22 cellular contexts compared by ENCODE assay signal in genomic region chr22:37169412-37169811, GRCh38. TPM values are rescaled to one million over a fixed set of nuclear protein-coding genes. Genes with fewer than 3 reads are reported as not detected.
DNase-seq lines count a peak whose midpoint lies in the region; ATAC-seq and TF ChIP-seq lines count a peak whose summit lies in the region.
"Had no signal": no experiment of that assay in that cellular context is flagged by ENCODE, and none has a peak within 500 bp of the region (broad histone marks: within the 10 kb centered on the region; RNA-seq: fewer than 3 reads in every experiment).

No MANE protein-coding gene starts in this region.

- H3K27ac ChIP-seq in hepatocyte = no peak overlapping the region
- H3K27ac ChIP-seq: foreskin keratinocyte, KMS-11, upper lobe of right lung, WERI-Rb-1 had no signal

- DNase-seq in activated CD4-positive, alpha-beta T cell treated with anti-CD3 and anti-CD28 coated beads, Interleukin-2, amount 10 ng/mL, durations not matched to agents 24 days and 14 days = no peak
- no peak for DNase-seq in activated CD4-positive, alpha-beta T cell treated with anti-CD3 and anti-CD28 coated beads, Interleukin-2, amount 50 U/mL, for 4 hours
- no peak for DNase-seq in stimulated activated naive CD8-positive, alpha-beta T cell treated with anti-CD3 and anti-CD28 coated beads, Interleukin-15, Interleukin-2, amounts not matched to agents 100 U/mL and 50 U/mL, for 24 hours
- DNase-seq in islet precursor cell (peak; percentile 23), hepatocyte (ENCODE audit: low spot score) (no peak), GM10248 (ENCODE audit: extremely low spot score) (no peak), OCI-M2 (lab: John Stamatoyannopoulos, UW; ENCODE audit: unreplicated experiment) (no peak)
- DNase-seq: BE2C; Calu3; cerebellar nuclear complex; foreskin keratinocyte; kidney; NCI-H2171 treated with DMSO at 0.1 percent for 48 hours; NCI-H526; stimulated activated CD4-positive, alpha-beta T cell treated with anti-CD3 and anti-CD28 coated beads, Interleukin-12 subunit alpha, Interleukin-12 subunit beta, amount 100 ng/mL, for 4 hours; upper lobe of right lung; WERI-Rb-1 had no signal

- no peaks in the 10 kb centered on the region for H3K9me3 Mint-ChIP-seq in activated CD4-positive, alpha-beta T cell treated with anti-CD3 and anti-CD28 coated beads, Interleukin-2, amount 10 ng/mL, durations not matched to agents 24 days and 14 days
- no peaks in the 10 kb centered on the region for H3K9me3 Mint-ChIP-seq in stimulated activated naive CD8-positive, alpha-beta T cell treated with anti-CD3 and anti-CD28 coated beads, Interleukin-15, Interleukin-2, amounts not matched to agents 100 ng/mL and 50 ng/mL, for 24 hours

- H3K4me2 ChIP-seq in hepatocyte = no peak overlapping the region
- H3K4me2 ChIP-seq: KMS-11 had no signal

- TF ChIP-seq CTCF in hepatocyte (IDR thresholded peaks at IDR 0.05; ENCODE audit: poor library complexity) (no peak), GM10248 (IDR thresholded peaks at IDR 0.05; ENCODE audit: control extremely low read depth, extremely low read depth, low read depth, missing control alignments) (no peak)

- intact Hi-C loops in activated CD4-positive, alpha-beta T cell treated with anti-CD3 and anti-CD28 coated beads, Interleukin-2, amount 10 ng/mL, durations not matched to agents 24 days and 14 days (cut with micrococcal nuclease) = no loop called here

- no peaks in the 10 kb centered on the region for H3K36me3 ChIP-seq in hepatocyte (replicated peaks; ENCODE audit: insufficient read depth, low read depth)
- H3K36me3 ChIP-seq: BE2C, upper lobe of right lung, WERI-Rb-1 had no signal

- H3K27me3 Mint-ChIP-seq in activated CD4-positive, alpha-beta T cell treated with anti-CD3 and anti-CD28 coated beads, Interleukin-2, amount 10 ng/mL, durations not matched to agents 24 days and 14 days = peaks cover 2% of the 10 kb centered on the region
- H3K27me3 Mint-ChIP-seq in stimulated activated naive CD8-positive, alpha-beta T cell treated with anti-CD3 and anti-CD28 coated beads, Interleukin-15, Interleukin-2, amounts not matched to agents 100 ng/mL and 50 ng/mL, for 24 hours = no peaks in the 10 kb centered on the region

- H3K4me1 ChIP-seq in hepatocyte (ENCODE audit: insufficient read depth) = peaks cover 15% of the 10 kb centered on the region
- H3K4me1 ChIP-seq: foreskin keratinocyte had no signal

- WGBS in hepatocyte (ENCODE audit: low lambda C conversion rate, missing lambda C conversion rate) = 93% methylated on average over 8 of the region's 8 CpGs

- H3K4me3 ChIP-seq in hepatocyte = no peak overlapping the region
- H3K4me3 ChIP-seq: upper lobe of right lung had no signal

- POLR2A ChIA-PET in GM10248 (lab: Yijun Ruan, JAX) = no interaction called here

- H2AFZ ChIP-seq in hepatocyte = no peak overlapping the region

- H3K27ac Mint-ChIP-seq in activated CD4-positive, alpha-beta T cell treated with anti-CD3 and anti-CD28 coated beads, Interleukin-2, amount 10 ng/mL, durations not matched to agents 24 days and 14 days = peak overlapping the region; percentile 7
- peak overlapping the region; percentile 67 for H3K27ac Mint-ChIP-seq in stimulated activated naive CD8-positive, alpha-beta T cell treated with anti-CD3 and anti-CD28 coated beads, Interleukin-15, Interleukin-2, amounts not matched to agents 100 ng/mL and 50 ng/mL, for 24 hours

- H3K9me3 ChIP-seq in hepatocyte (ENCODE audit: low read depth) = no peaks in the 10 kb centered on the region
- H3K9me3 ChIP-seq: BE2C, upper lobe of right lung had no signal

- no peak for ATAC-seq in stimulated activated naive CD8-positive, alpha-beta T cell treated with anti-CD3 and anti-CD28 coated beads, Interleukin-15, Interleukin-2, amounts not matched to agents 100 U/mL and 50 U/mL, for 24 hours
- ATAC-seq: foreskin keratinocyte, upper lobe of right lung had no signal

- CTCF ChIA-PET in GM10248 (lab: Yijun Ruan, JAX) = no interaction called here

- no peaks in the 10 kb centered on the region for H3K79me2 ChIP-seq in hepatocyte

- H3K36me3 Mint-ChIP-seq in activated CD4-positive, alpha-beta T cell treated with anti-CD3 and anti-CD28 coated beads, Interleukin-2, amount 10 ng/mL, durations not matched to agents 24 days and 14 days (ENCODE audit: low read depth) = no peaks in the 10 kb centered on the region
- peaks cover under 1% of the 10 kb centered on the region for H3K36me3 Mint-ChIP-seq in stimulated activated naive CD8-positive, alpha-beta T cell treated with anti-CD3 and anti-CD28 coated beads, Interleukin-15, Interleukin-2, amounts not matched to agents 100 ng/mL and 50 ng/mL, for 24 hours (ENCODE audit: low read depth)

- H3K4me1 Mint-ChIP-seq in activated CD4-positive, alpha-beta T cell treated with anti-CD3 and anti-CD28 coated beads, Interleukin-2, amount 10 ng/mL, durations not matched to agents 24 days and 14 days = peaks cover 44% of the 10 kb centered on the region
- peaks cover 59% of the 10 kb centered on the region for H3K4me1 Mint-ChIP-seq in stimulated activated naive CD8-positive, alpha-beta T cell treated with anti-CD3 and anti-CD28 coated beads, Interleukin-15, Interleukin-2, amounts not matched to agents 100 ng/mL and 50 ng/mL, for 24 hours (ENCODE audit: low read depth)

- no peaks in the 10 kb centered on the region for H4K20me1 ChIP-seq in hepatocyte (ENCODE audit: insufficient read depth, poor library complexity, severe bottlenecking)

- no peak overlapping the region for H3K4me3 Mint-ChIP-seq in activated CD4-positive, alpha-beta T cell treated with anti-CD3 and anti-CD28 coated beads, Interleukin-2, amount 10 ng/mL, durations not matched to agents 24 days and 14 days
- H3K4me3 Mint-ChIP-seq in stimulated activated naive CD8-positive, alpha-beta T cell treated with anti-CD3 and anti-CD28 coated beads, Interleukin-15, Interleukin-2, amounts not matched to agents 100 ng/mL and 50 ng/mL, for 24 hours = no peak overlapping the region

- H3K27me3 ChIP-seq in hepatocyte = no peaks in the 10 kb centered on the region
- H3K27me3 ChIP-seq: BE2C, foreskin keratinocyte, upper lobe of right lung had no signal

- H3K9me2 ChIP-seq in hepatocyte (replicated peaks; ENCODE audit: insufficient read depth) = no peaks in the 10 kb centered on the region

RNA-seq across cellular contexts. Expression of gene C1QTNF6, which starts 18.6 kb away (rescaled TPM):
- 6.0 and 6.9 TPM in 2 replicates for total RNA-seq in activated CD4-positive, alpha-beta T cell treated with anti-CD3 and anti-CD28 coated beads, Interleukin-2, amount 10 ng/mL, durations not matched to agents 24 days and 14 days
- total RNA-seq in hepatocyte = 17.9 and 23.6 TPM in 2 replicates
- polyA plus RNA-seq in hepatocyte = 29.7 and 39.1 TPM in 2 replicates

RNA-seq across cellular contexts. Expression of gene IL2RB, which starts 19.7 kb away (rescaled TPM):
- total RNA-seq in activated CD4-positive, alpha-beta T cell treated with anti-CD3 and anti-CD28 coated beads, Interleukin-2, amount 10 ng/mL, durations not matched to agents 24 days and 14 days = 288 and 296 TPM in 2 replicates
- 0.57 and 1.1 TPM in 2 replicates for total RNA-seq in hepatocyte
- polyA plus RNA-seq in hepatocyte = 0.92 and 1.5 TPM in 2 replicates
- total RNA-seq: Calu3 had no signal

RNA-seq across cellular contexts. Expression of gene SSTR3, which starts 42.9 kb away (rescaled TPM):
- total RNA-seq in activated CD4-positive, alpha-beta T cell treated with anti-CD3 and anti-CD28 coated beads, Interleukin-2, amount 10 ng/mL, durations not matched to agents 24 days and 14 days = 3.5 and 4.0 TPM in 2 replicates
- total RNA-seq in hepatocyte = 1.3 and 2.8 TPM in 2 replicates
- polyA plus RNA-seq in hepatocyte = 0.47 and 0.97 TPM in 2 replicates
- total RNA-seq: astrocyte, Calu3, foreskin keratinocyte, HT1080, upper lobe of right lung had no signal
- polyA plus RNA-seq: foreskin keratinocyte had no signal

RNA-seq across cellular contexts. Expression of gene TMPRSS6, which starts 59.9 kb away (rescaled TPM):
- total RNA-seq in activated CD4-positive, alpha-beta T cell treated with anti-CD3 and anti-CD28 coated beads, Interleukin-2, amount 10 ng/mL, durations not matched to agents 24 days and 14 days = 6.8 and 7.1 TPM in 2 replicates
- 43.3 and 49.8 TPM in 2 replicates for total RNA-seq in hepatocyte
- polyA plus RNA-seq in hepatocyte = 21.3 and 34.4 TPM in 2 replicates
- total RNA-seq: astrocyte, Calu3, foreskin keratinocyte, omental fat pad had no signal
- polyA plus RNA-seq: foreskin keratinocyte had no signal

Comparison
In these comparisons a context has a peak if more than half of its experiments do, and no peak if none do; other contexts are left out.
1. RNA of gene IL2RB, which starts 19.7 kb away (total RNA-seq): 288 to 296 TPM in activated CD4-positive, alpha-beta T cell treated with anti-CD3 and anti-CD28 coated beads, Interleukin-2, amount 10 ng/mL, durations not matched to agents 24 days and 14 days; 0.57 to 1.1 TPM in hepatocyte; every median in the first group is over 100 times any median in the second.